8 cellular contexts compared by ENCODE assay signal in genomic region chr11:33987975-33988580, GRCh38.
DNase-seq lines count a peak whose midpoint lies in the region; ATAC-seq, FAIRE-seq and TF ChIP-seq lines count a peak whose summit lies in the region.

No MANE protein-coding gene starts in this region.

- no peaks in the 10 kb centered on the region for H3K79me2 ChIP-seq in endothelial cell of umbilical vein (ENCODE audit: control insufficient read depth, insufficient read depth, low read length)

- H4K20me1 ChIP-seq in endothelial cell of umbilical vein (replicated peaks; ENCODE audit: control insufficient read depth, extremely low read depth, insufficient read depth, low read length) = no peaks in the 10 kb centered on the region

- no peak for TF ChIP-seq POLR2A in endothelial cell of umbilical vein (IDR thresholded peaks at IDR 0.05; ENCODE audit: low read depth, low read length)

- peak; percentile 91 for FAIRE-seq in endothelial cell of umbilical vein (lab: Jason Lieb, UNC)

- ATAC-seq in HG03432 (IDR thresholded peaks at IDR 0.05; ENCODE audit: unreplicated experiment) = peak; percentile 62

- peak; percentile 90 to 91 for TF ChIP-seq CTCF in endothelial cell of umbilical vein (IDR thresholded peaks at IDR 0.05; ENCODE audit: extremely low read depth in 1 of 2, insufficient read depth in 1 of 2, low read depth in 1 of 2, low read length in 2 of 2)

- no peaks in the 10 kb centered on the region for H3K4me1 ChIP-seq in endothelial cell of umbilical vein (ENCODE audit: control insufficient read depth, extremely low read depth, insufficient read depth, low read length)

- H3K4me3 ChIP-seq in endothelial cell of umbilical vein (replicated peaks in 1 of 3; ENCODE audit: insufficient read depth in 1 of 3, low read depth in 1 of 3, low read length in 3 of 3) = no peak overlapping the region

- no peak overlapping the region for H2AFZ ChIP-seq in endothelial cell of umbilical vein (ENCODE audit: low read depth, low read length)

- CTCF ChIA-PET in endothelial cell of umbilical vein (lab: Charles Lee) = interaction anchor here (0.6 to 3.7 kb wide), 57 partner anchors 10 to 956 kb away, joined by 3 to 129 read pairs (median 4); partner anchors contain the start of gene ABTB2

- no peaks in the 10 kb centered on the region for H3K36me3 ChIP-seq in endothelial cell of umbilical vein (ENCODE audit: control insufficient read depth in 2 of 2, extremely low read depth in 1 of 2, insufficient read depth in 2 of 2, low read length in 2 of 2)

- dilution Hi-C loops in endothelial cell of umbilical vein (cut with MboI; ENCODE audit: extremely low pct_ligation_motif_present, low sequenced_read_pairs) = no loop called here

- no peak overlapping the region for H3K4me2 ChIP-seq in endothelial cell of umbilical vein (ENCODE audit: insufficient read depth, low read length)

- no peaks in the 10 kb centered on the region for H3K9me3 ChIP-seq in endothelial cell of umbilical vein (replicated peaks; ENCODE audit: control insufficient read depth, insufficient read depth, low read length)

- POLR2A ChIA-PET in endothelial cell of umbilical vein (lab: Charles Lee) = interaction anchor here (0.7 kb wide), 3 partner anchors 183 to 948 kb away, joined by 3 to 4 read pairs (median 3); no protein-coding TSS in a partner anchor

- H3K27ac ChIP-seq in endothelial cell of umbilical vein (ENCODE audit: insufficient read depth, low read depth, low read length) = no peak overlapping the region

- BruUV-seq in endothelial cell of umbilical vein (replicated peaks; lab: Mats Ljungman, UMichigan) = no TSS peak

- DNase-seq in DMS153 (lab: John Stamatoyannopoulos, UW) (peak; percentile 75), NOMO-1 treated with DMSO at 0.1 percent for 48 hours (lab: John Stamatoyannopoulos, UW; ENCODE audit: unreplicated experiment) (peak; percentile 85), endothelial cell of umbilical vein (ENCODE audit: low read depth, low spot score) (peak; percentile 80), middle frontal gyrus (ENCODE audit: extremely low spot score, low spot score) (peak; percentile 57), DMS79 treated with DMSO at 0.1 percent for 48 hours (lab: John Stamatoyannopoulos, UW) (no peak)
- DNase-seq in activated CD8-positive, alpha-beta memory T cell treated with anti-CD3 and anti-CD28 coated beads for 48 hours (ENCODE audit: low read depth in 2 of 3, low spot score in 2 of 3) = peak; percentile 23 to 62 (median 34)
- DNase-seq in stimulated activated CD8-positive, alpha-beta memory T cell treated with anti-CD3 and anti-CD28 coated beads, Interleukin-4, amount 100 ng/mL, for 1 hour (ENCODE audit: low read depth in 2 of 2, low spot score in 1 of 2) = peak; percentile 42 to 44

- peaks cover 2 to 3% of the 10 kb centered on the region in 2 experiments for H3K27me3 ChIP-seq in endothelial cell of umbilical vein (ENCODE audit: control insufficient read depth in 2 of 2, insufficient read depth in 2 of 2, low read length in 2 of 2)

- no peak overlapping the region for H3K9ac ChIP-seq in endothelial cell of umbilical vein (replicated peaks; ENCODE audit: extremely low read depth, insufficient read depth, low read length)

- intact Hi-C loops in endothelial cell of umbilical vein (cut with micrococcal nuclease) = loop anchor here (1.0 kb wide), 4 partner anchors 17 to 180 kb away; no protein-coding TSS in a partner anchor

- no peaks in the 10 kb centered on the region for H3K9me1 ChIP-seq in endothelial cell of umbilical vein (replicated peaks; ENCODE audit: control insufficient read depth, extremely low read depth, insufficient read depth, low read length)

TF ChIP-seq in endothelial cell of umbilical vein, 7 proteins besides CTCF, POLR2A, EP300 and RAD21:
- no peak for TF ChIP-seq MYC (IDR thresholded peaks at IDR 0.05; ENCODE audit: low read depth, low read length)
- TF ChIP-seq MAX (IDR thresholded peaks at IDR 0.05; ENCODE audit: insufficient read depth, insufficient read length) = no peak
- TF ChIP-seq POLR2AphosphoS5 (IDR thresholded peaks at IDR 0.05; ENCODE audit: insufficient read depth, low read depth, low read length) = no peak
- no peak for TF ChIP-seq JUN (IDR thresholded peaks at IDR 0.05; ENCODE audit: borderline replicate concordance, insufficient read depth, insufficient read length, low read depth)
- no peak for TF ChIP-seq FOS (IDR thresholded peaks at IDR 0.05; ENCODE audit: borderline replicate concordance, insufficient read depth, low read length)
- no peak for TF ChIP-seq GATA2 (IDR thresholded peaks at IDR 0.05; ENCODE audit: insufficient read depth, insufficient read length, low read depth, low read length)
- TF ChIP-seq EZH2 (IDR thresholded peaks at IDR 0.05; ENCODE audit: borderline replicate concordance, low read depth, low read length, severe bottlenecking) = no peak
